ENCODE assay signal across 15 cellular contexts in the genomic region with DNA sequence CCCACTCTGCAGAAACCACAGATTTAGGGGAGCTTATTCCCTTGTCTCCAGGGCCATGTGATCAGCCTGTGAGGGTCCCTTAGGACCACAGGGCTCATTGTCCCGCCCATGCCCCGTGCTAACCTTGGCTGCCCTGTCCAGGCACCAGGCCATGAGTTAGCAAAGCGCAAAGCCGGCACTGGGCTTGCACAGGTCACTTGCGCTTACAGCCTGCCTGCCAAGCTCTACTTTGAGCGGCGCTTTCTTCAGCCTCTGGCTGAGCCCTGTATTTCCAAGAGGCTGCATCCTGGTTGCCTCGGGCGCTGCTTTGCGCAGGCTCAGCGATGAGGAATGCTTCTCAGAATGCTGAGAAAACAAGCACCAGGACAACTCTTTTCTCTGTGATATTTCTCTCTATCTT.
DNase-seq lines count a peak whose midpoint lies in the region; ATAC-seq and TF ChIP-seq lines count a peak whose summit lies in the region.
"Had no signal": no experiment of that assay in that cellular context is flagged by ENCODE, and none has a peak within 500 bp of the region (broad histone marks: within the 10 kb centered on the region; RNA-seq: fewer than 3 reads in every experiment).

No MANE protein-coding gene starts in this region.

- TF ChIP-seq CTCF in gastroesophageal sphincter (IDR thresholded peaks at IDR 0.05): no peak

- H3K79me1 ChIP-seq in neuronal stem cell (ENCODE audit: low read depth, low read length): no peaks in the 10 kb centered on the region

- H3K36me3 ChIP-seq in ES-I3 (ENCODE audit: insufficient read depth, low read length) (no peaks in the 10 kb centered on the region), gastroesophageal sphincter (no peaks in the 10 kb centered on the region), neuronal stem cell (replicated peaks in 1 of 2; ENCODE audit: control insufficient read depth in 2 of 2, insufficient read depth in 2 of 2, low read length in 2 of 2) (no peaks in the 10 kb centered on the region)

- no peak overlapping the region for H4K91ac ChIP-seq in neuronal stem cell (ENCODE audit: low read depth, low read length, poor library complexity)

- no peak overlapping the region for H2AK5ac ChIP-seq in neuronal stem cell (ENCODE audit: low read depth, low read length)

- H3K27ac ChIP-seq in gastroesophageal sphincter (no peak overlapping the region), neuronal stem cell (replicated peaks; ENCODE audit: low read length) (no peak overlapping the region)
- H3K27ac ChIP-seq: epithelial cell of prostate had no signal

- no peak overlapping the region for H2BK5ac ChIP-seq in neuronal stem cell (ENCODE audit: low read length)

- no peaks in the 10 kb centered on the region for H3K27me3 ChIP-seq in gastroesophageal sphincter
- no peaks in the 10 kb centered on the region for H3K27me3 ChIP-seq in neuronal stem cell (ENCODE audit: control insufficient read depth in 3 of 3, insufficient read depth in 3 of 3, low read depth in 1 of 3, low read length in 3 of 3)

- H3K4me1 ChIP-seq in ES-I3 (ENCODE audit: insufficient read depth, low read length) (peaks cover 29% of the 10 kb centered on the region), gastroesophageal sphincter (no peaks in the 10 kb centered on the region), neuronal stem cell (ENCODE audit: control insufficient read depth in 2 of 2, insufficient read depth in 1 of 2, low read depth in 1 of 2, low read length in 2 of 2) (peaks cover 2 to 5% of the 10 kb centered on the region in 2 donors)

- DNase-seq in amniotic epithelial cell (ENCODE audit: low read depth) (peak; percentile 19), neuronal stem cell (ENCODE audit: low spot score) (no peak), cerebellum (ENCODE audit: low spot score) (no peak), kidney glomerular epithelial cell (lab: John Stamatoyannopoulos, UW) (no peak), NCI-H1092 treated with DMSO at 0.1 percent for 48 hours (lab: John Stamatoyannopoulos, UW) (no peak), NCI-H187 (lab: John Stamatoyannopoulos, UW) (no peak)
- DNase-seq: DMS79; KG1; kidney; NCI-H2107; stimulated activated CD8-positive, alpha-beta memory T cell treated with anti-CD3 and anti-CD28 coated beads, Interleukin-4, amount 100 ng/mL, for 48 hours; SW 1271 had no signal

- H3K14ac ChIP-seq in neuronal stem cell (ENCODE audit: low read length): no peak overlapping the region

- H3K23ac ChIP-seq in neuronal stem cell (ENCODE audit: low read depth, low read length, poor library complexity): no peak overlapping the region

- no peak overlapping the region for H3K4me3 ChIP-seq in gastroesophageal sphincter
- no peak overlapping the region for H3K4me3 ChIP-seq in neuronal stem cell (ENCODE audit: low read length in 2 of 2)

- no peak overlapping the region for H2BK15ac ChIP-seq in neuronal stem cell (ENCODE audit: low read length)

- peak overlapping the region; percentile 39 for H3K9ac ChIP-seq in ES-I3 (ENCODE audit: low read depth, low read length)
- no peak overlapping the region for H3K9ac ChIP-seq in neuronal stem cell (ENCODE audit: low read depth, low read length, poor library complexity)

- H2BK120ac ChIP-seq in neuronal stem cell (ENCODE audit: low read depth, low read length): no peak overlapping the region

- H2AFZ ChIP-seq in neuronal stem cell (ENCODE audit: low read length): peak overlapping the region; percentile 27

- no peak overlapping the region for H3K4ac ChIP-seq in neuronal stem cell (ENCODE audit: low read length)

- no peak overlapping the region for H4K8ac ChIP-seq in neuronal stem cell (ENCODE audit: low read depth, low read length)

- H3K9me3 ChIP-seq in ES-I3 (ENCODE audit: control insufficient read depth, insufficient read depth, low read length): 0 out of 2 replicates have a peak, but pooled peaks cover 6% of the 10 kb centered on the region
- H3K9me3 ChIP-seq in gastroesophageal sphincter: peaks cover 0 to 12% (median 0%) of the 10 kb centered on the region in 3 donors
- H3K9me3 ChIP-seq in neuronal stem cell (replicated peaks in 1 of 2; ENCODE audit: control insufficient read depth in 2 of 2, insufficient read depth in 1 of 2, low read depth in 1 of 2, low read length in 2 of 2): peaks cover 5 to 19% of the 10 kb centered on the region in 2 donors

- no peak overlapping the region for H3K4me2 ChIP-seq in neuronal stem cell (ENCODE audit: insufficient read depth, low read length, poor library complexity, severe bottlenecking)

- no peak for TF ChIP-seq POLR2A in gastroesophageal sphincter (IDR thresholded peaks at IDR 0.05)

- peak overlapping the region; percentile 62 for H3K18ac ChIP-seq in neuronal stem cell (ENCODE audit: low read length)

- peak; percentile 37 for ATAC-seq in gastroesophageal sphincter

- no peak for TF ChIP-seq EP300 in gastroesophageal sphincter (IDR thresholded peaks at IDR 0.05)

- 53 to 90% methylated on average over 2 to 7 of the region's 11 CpGs for WGBS in gastroesophageal sphincter (ENCODE audit: low coverage in 1 of 2), 2 donors
- WGBS in neuronal stem cell (ENCODE audit: extremely low coverage in 2 of 2, insufficient read length in 2 of 2, insufficient replicate concordance in 1 of 2), 2 donors: no CpG with 5 or more reads among the region's 11 CpGs

- no peak overlapping the region for H2BK12ac ChIP-seq in neuronal stem cell (ENCODE audit: low read length)
